ENCODE assay signal across 14 cellular contexts in the genomic region with DNA sequence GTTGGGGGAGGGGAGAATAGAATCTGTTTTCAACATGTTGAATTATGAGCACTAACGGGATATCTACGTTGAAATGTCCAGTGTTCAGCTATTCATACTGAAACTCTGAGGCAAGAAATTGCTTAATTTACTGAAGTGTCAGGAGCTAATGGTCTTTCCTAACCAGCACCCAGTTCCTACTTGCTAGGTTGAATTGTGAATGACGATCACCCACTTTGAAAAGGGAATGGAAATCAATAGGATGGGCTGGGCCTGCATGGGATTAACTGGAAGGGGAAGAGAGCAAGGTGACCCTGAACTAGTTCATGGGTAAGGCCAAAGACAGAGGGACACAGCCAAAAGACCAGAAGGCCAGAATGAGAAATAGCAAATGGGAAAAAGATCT. TPM values are rescaled to one million over a fixed set of nuclear protein-coding genes. Genes with fewer than 3 reads are reported as not detected.
DNase-seq lines count a peak whose midpoint lies in the region; TF ChIP-seq lines count a peak whose summit lies in the region.
"Had no signal": no experiment of that assay in that cellular context is flagged by ENCODE, and none has a peak within 500 bp of the region (broad histone marks: within the 10 kb centered on the region; RNA-seq: fewer than 3 reads in every experiment).

No MANE protein-coding gene starts in this region.

- H3K27ac Mint-ChIP-seq in glutamatergic neuron (ENCODE audit: unreplicated experiment) (peak overlapping the region; percentile 62), endodermal cell (no peak overlapping the region)

- H3K9ac ChIP-seq in GM23248 (0 out of 2 replicates have a peak overlapping the region, but pooled peaks have one; percentile 13), skeletal muscle satellite cell (ENCODE audit: low read depth, low read length) (peak overlapping the region; percentile 73), endodermal cell (ENCODE audit: extremely low read depth, low read length, poor library complexity, severe bottlenecking) (no peak overlapping the region)

- H2AFZ ChIP-seq in GM23248, result no peak overlapping the region

- TF ChIP-seq POLR2A in uterus (IDR thresholded peaks at IDR 0.05), result no peak

- TF ChIP-seq CTCF in glutamatergic neuron (IDR thresholded peaks at IDR 0.05; ENCODE audit: partially characterized antibody, unreplicated experiment) (no peak), endodermal cell (conservative IDR thresholded peaks at IDR 0.05) (no peak), uterus (IDR thresholded peaks at IDR 0.05) (no peak)

- peaks cover 85% of the 10 kb centered on the region for H3K79me2 ChIP-seq in GM23248 (ENCODE audit: insufficient read depth)

- 0 out of 2 replicates have a peak, but pooled peaks cover 2% of the 10 kb centered on the region for H4K20me1 ChIP-seq in GM23248 (ENCODE audit: insufficient read depth)

- H3K9me3 ChIP-seq in GM23248 (ENCODE audit: low read depth) (no peaks in the 10 kb centered on the region), skeletal muscle satellite cell (replicated peaks; ENCODE audit: low read length) (no peaks in the 10 kb centered on the region), endodermal cell (ENCODE audit: control insufficient read depth, low read length) (no peaks in the 10 kb centered on the region), uterus (no peaks in the 10 kb centered on the region), SJCRH30 (replicated peaks) (no peaks in the 10 kb centered on the region)

- H3K4me1 Mint-ChIP-seq in glutamatergic neuron (ENCODE audit: low read depth, unreplicated experiment) (peaks cover 28% of the 10 kb centered on the region), endodermal cell (peaks cover 23% of the 10 kb centered on the region)

- H3K27me3 Mint-ChIP-seq in glutamatergic neuron (ENCODE audit: unreplicated experiment) (peaks cover 3% of the 10 kb centered on the region), endodermal cell (ENCODE audit: insufficient read depth) (no peaks in the 10 kb centered on the region)

- intact Hi-C loops in uterus (cut with DNase I; ENCODE audit: low total_unique reads), result no loop called here

- 94 to 100% methylated on average over 3 of the region's 3 CpGs for WGBS in GM23248 (ENCODE audit: low coverage in 1 of 2, low lambda C conversion rate in 2 of 2, missing lambda C conversion rate in 2 of 2), 2 experiments
- 90 to 92% methylated on average over 3 of the region's 3 CpGs for WGBS in endodermal cell (ENCODE audit: insufficient coverage in 1 of 2, insufficient read length in 1 of 2), 2 experiments

- in situ Hi-C loops in GM23248 (cut with MboI), result no loop called here

- H3K36me3 ChIP-seq in GM23248 (ENCODE audit: low read depth) (0 out of 2 replicates have a peak, but pooled peaks cover 3% of the 10 kb centered on the region), skeletal muscle satellite cell (ENCODE audit: insufficient read depth, low read length) (peaks cover 28% of the 10 kb centered on the region), endodermal cell (ENCODE audit: control insufficient read depth, insufficient read depth, low read length) (peaks cover 21% of the 10 kb centered on the region), uterus (no peaks in the 10 kb centered on the region), SJCRH30 (no peaks in the 10 kb centered on the region)

- H3K4me3 ChIP-seq in GM23248, result no peak overlapping the region
- peak overlapping the region; percentile 26 for H3K4me3 ChIP-seq in skeletal muscle satellite cell (ENCODE audit: low read length)
- no peak overlapping the region for H3K4me3 ChIP-seq in endodermal cell (ENCODE audit: low read length)
- no peak overlapping the region for H3K4me3 ChIP-seq in uterus
- no peak overlapping the region for H3K4me3 ChIP-seq in SJCRH30

- H3F3A ChIP-seq in GM23248 (ENCODE audit: insufficient read depth), result peaks cover 61% of the 10 kb centered on the region

- H3K27ac ChIP-seq in GM23248 (peak overlapping the region; percentile 63; the same call in 1 of the 2 replicates), endodermal cell (ENCODE audit: low read depth, low read length) (no peak overlapping the region), uterus (peak overlapping the region in 1 of 2 donors; percentile 52), SJCRH30 (no peak overlapping the region)

- H3K36me3 Mint-ChIP-seq in glutamatergic neuron (ENCODE audit: unreplicated experiment) (peaks cover 4% of the 10 kb centered on the region), endodermal cell (ENCODE audit: low read depth) (peaks cover 21% of the 10 kb centered on the region)

- H3K4me1 ChIP-seq in GM23248 (ENCODE audit: insufficient read depth) (peaks cover 77% of the 10 kb centered on the region), skeletal muscle satellite cell (ENCODE audit: control insufficient read depth, insufficient read depth, low read length) (peaks cover 86% of the 10 kb centered on the region), endodermal cell (ENCODE audit: control insufficient read depth, insufficient read depth, low read length) (peaks cover 4% of the 10 kb centered on the region), uterus (peaks cover 2 to 5% of the 10 kb centered on the region in 2 donors), SJCRH30 (peaks cover 3% of the 10 kb centered on the region; the same call in 1 of the 2 replicates)

- H3K4me3 Mint-ChIP-seq in glutamatergic neuron (ENCODE audit: unreplicated experiment), result peak overlapping the region; percentile 58
- no peak overlapping the region for H3K4me3 Mint-ChIP-seq in endodermal cell
- H3K4me3 Mint-ChIP-seq: nephron had no signal

- DNase-seq in GM23248 (no peak), SKM-1 treated with dmso at 0.1 percent for 144 hours (lab: John Stamatoyannopoulos, UW; ENCODE audit: unreplicated experiment) (peak; percentile 64), glutamatergic neuron (no peak), COLO668 (lab: John Stamatoyannopoulos, UW; ENCODE audit: unreplicated experiment) (no peak), endodermal cell (no peak), uterus (no peak), SJCRH30 (no peak)
- DNase-seq: activated CD4-positive, alpha-beta T cell treated with anti-CD3 and anti-CD28 coated beads for 1 hour; activated naive CD4-positive, alpha-beta T cell treated with anti-CD3 and anti-CD28 coated beads, Interleukin-2, amount 50 U/mL, for 16 hours; NCI-H2081; RPMI8226; stimulated activated CD4-positive, alpha-beta T cell treated with anti-CD3 and anti-CD28 coated beads, Interleukin-2, amount 100 ng/mL, for 48 hours had no signal

- H3K4me2 ChIP-seq in GM23248 (ENCODE audit: unreplicated experiment) (peak overlapping the region; percentile 52), skeletal muscle satellite cell (ENCODE audit: low read length) (peak overlapping the region; percentile 58)

- H3K9me2 ChIP-seq in GM23248 (ENCODE audit: insufficient read depth), result no peaks in the 10 kb centered on the region

- H3K27me3 ChIP-seq in GM23248 (replicated peaks; ENCODE audit: insufficient read depth) (no peaks in the 10 kb centered on the region), skeletal muscle satellite cell (ENCODE audit: control insufficient read depth, insufficient read depth, low read length) (no peaks in the 10 kb centered on the region), endodermal cell (ENCODE audit: control insufficient read depth, insufficient read depth, low read length, poor library complexity, severe bottlenecking) (no peaks in the 10 kb centered on the region), uterus (no peaks in the 10 kb centered on the region), SJCRH30 (no peaks in the 10 kb centered on the region)

- H3K9me3 Mint-ChIP-seq in glutamatergic neuron (ENCODE audit: unreplicated experiment) (peaks cover 6% of the 10 kb centered on the region), endodermal cell (no peaks in the 10 kb centered on the region)
- H3K9me3 Mint-ChIP-seq: nephron had no signal

RNA-seq across cellular contexts. Expression of a gene that starts 51.3 kb away (rescaled TPM):
- 7.9 and 9.1 TPM in 2 replicates for total RNA-seq in GM23248 (2014; rRNA removed; shearing (Covaris generic))
- polyA plus RNA-seq in GM23248 (2016; fragmentation: Nextera tagmentation; extraction: Ambion mirVana), result 4.7 and 4.9 TPM in 2 replicates
- total RNA-seq in glutamatergic neuron (ENCODE audit: unreplicated experiment) (36.9 TPM), endodermal cell (100 to 1,000 TPM in 1 of 2 donors, 10 to 100 TPM in 1; 95.1 to 125 TPM), uterus (10 to 100 TPM in 3 of 4 donors, 1 to 10 TPM in 1; 9.4 to 65.8 (median 19.2) TPM)
- 45.4 and 46.1 TPM in 2 replicates for total RNA-seq in skeletal muscle satellite cell (2012; rRNA removed)
- polyA plus RNA-seq in endodermal cell (2013, experiment 1 of 2), result 32.0 TPM
- polyA plus RNA-seq in endodermal cell (2013, experiment 2 of 2), result 35.9 TPM
- 17.2 and 17.9 TPM in 2 replicates for total RNA-seq in SJCRH30 (2014; rRNA removed; shearing (Covaris generic))
